11 cellular contexts compared by ENCODE assay signal in the genomic region with DNA sequence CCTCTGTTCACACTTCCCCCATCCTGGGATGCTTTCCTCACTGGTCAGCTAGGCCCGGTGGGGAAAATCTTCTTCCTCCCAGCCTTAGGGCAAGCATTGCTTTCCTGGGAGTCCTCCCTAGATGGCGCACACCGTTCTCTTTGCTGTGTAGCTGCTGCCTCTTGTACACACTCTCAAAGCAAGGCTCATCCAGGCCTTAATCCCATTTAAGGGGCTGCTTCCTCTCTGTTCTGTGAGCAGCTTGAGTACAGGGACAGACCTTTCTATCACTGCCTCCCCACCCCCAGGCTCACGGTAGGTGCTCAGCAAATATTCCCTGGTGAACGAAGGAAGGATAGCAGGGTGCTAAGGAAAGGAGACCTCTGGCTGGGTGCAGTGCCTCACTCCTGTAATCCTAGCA. TPM values are rescaled to one million over a fixed set of nuclear protein-coding genes. Genes with fewer than 3 reads are reported as not detected.
DNase-seq lines count a peak whose midpoint lies in the region; FAIRE-seq and TF ChIP-seq lines count a peak whose summit lies in the region.
"Had no signal": no experiment of that assay in that cellular context is flagged by ENCODE, and none has a peak within 500 bp of the region (broad histone marks: within the 10 kb centered on the region; RNA-seq: fewer than 3 reads in every experiment).

No MANE protein-coding gene starts in this region.

- FAIRE-seq in kidney (lab: Jason Lieb, UNC), result no peak

- H3K4me1 ChIP-seq in PC-9 (replicated peaks; ENCODE audit: insufficient read depth) (no peaks in the 10 kb centered on the region), kidney (ENCODE audit: control insufficient read depth in 1 of 2, insufficient read depth in 1 of 2, low read depth in 1 of 2, low read length in 2 of 2) (no peaks in the 10 kb centered on the region)
- H3K4me1 ChIP-seq: psoas muscle had no signal

- no peaks in the 10 kb centered on the region for H3K36me3 Mint-ChIP-seq in activated naive CD8-positive, alpha-beta T cell treated with anti-CD3 and anti-CD28 coated beads for 36 hours

- POLR2A ChIA-PET in BJ (lab: Charles Lee) (no interaction called here), PC-9 (lab: Charles Lee; ENCODE audit: unreplicated experiment) (interaction anchor here (0.6 kb wide), 1 partner anchor 31 kb away, joined by 3 read pairs; no protein-coding TSS in a partner anchor)

- no peaks in the 10 kb centered on the region for H3K79me2 ChIP-seq in PC-9 (ENCODE audit: low read depth)

- H3K36me3 ChIP-seq in BJ (ENCODE audit: control insufficient read depth, insufficient read depth, low read length) (no peaks in the 10 kb centered on the region), PC-9 (ENCODE audit: low read depth) (no peaks in the 10 kb centered on the region), kidney (ENCODE audit: control insufficient read depth in 1 of 2, insufficient read depth in 2 of 2, low read length in 2 of 2) (no peaks in the 10 kb centered on the region)

- no peaks in the 10 kb centered on the region for H3K27me3 Mint-ChIP-seq in activated naive CD8-positive, alpha-beta T cell treated with anti-CD3 and anti-CD28 coated beads for 36 hours
- H3K27me3 Mint-ChIP-seq: stimulated activated naive CD8-positive, alpha-beta T cell treated with anti-CD3 and anti-CD28 coated beads, Interleukin-15, Interleukin-2, amounts not matched to agents 100 ng/mL and 50 ng/mL, for 24 hours had no signal

- H3K27me3 ChIP-seq in BJ (ENCODE audit: control insufficient read depth, insufficient read depth, low read length) (no peaks in the 10 kb centered on the region), PC-9 (ENCODE audit: insufficient read depth, low read depth) (peaks cover 54% of the 10 kb centered on the region)

- H3K4me3 ChIP-seq in BJ (ENCODE audit: low read depth, low read length) (no peak overlapping the region), PC-9 (no peak overlapping the region), kidney (ENCODE audit: low read length in 2 of 2) (no peak overlapping the region)
- H3K4me3 ChIP-seq: psoas muscle had no signal

- no peaks in the 10 kb centered on the region for H3K9me2 ChIP-seq in PC-9 (ENCODE audit: insufficient read depth)

- H3K9me3 ChIP-seq in PC-9 (ENCODE audit: insufficient read depth, low read depth) (no peaks in the 10 kb centered on the region), kidney (ENCODE audit: control insufficient read depth in 1 of 2, low read length in 2 of 2) (no peaks in the 10 kb centered on the region)
- H3K9me3 ChIP-seq: psoas muscle had no signal

- no peak overlapping the region for H3K4me2 ChIP-seq in PC-9

- H3F3A ChIP-seq in PC-9 (ENCODE audit: insufficient read depth, low read depth), result no peaks in the 10 kb centered on the region

- DNase-seq in BJ (ENCODE audit: low read depth) (no peak), HT1080 (ENCODE audit: low read depth) (peak; percentile 24), SK-N-DZ (ENCODE audit: low spot score) (peak; percentile 78), iPS-NIHi11 (ENCODE audit: low spot score) (peak; percentile 77), PC-9 (no peak), kidney (no peak)
- no peak for DNase-seq in activated naive CD4-positive, alpha-beta T cell treated with anti-CD3 and anti-CD28 coated beads, Interleukin-2, amount 50 U/mL, for 16 hours
- DNase-seq in activated naive CD8-positive, alpha-beta T cell treated with anti-CD3 and anti-CD28 coated beads for 36 hours, result no peak
- DNase-seq: effector memory CD4-positive, alpha-beta T cell had no signal

- no peak overlapping the region for H3K9ac ChIP-seq in kidney (ENCODE audit: low read length in 2 of 2)

- H3K4me1 Mint-ChIP-seq in activated naive CD8-positive, alpha-beta T cell treated with anti-CD3 and anti-CD28 coated beads for 36 hours, result no peaks in the 10 kb centered on the region

- no peaks in the 10 kb centered on the region for H3K9me3 Mint-ChIP-seq in activated naive CD8-positive, alpha-beta T cell treated with anti-CD3 and anti-CD28 coated beads for 36 hours
- H3K9me3 Mint-ChIP-seq: stimulated activated naive CD8-positive, alpha-beta T cell treated with anti-CD3 and anti-CD28 coated beads, Interleukin-15, Interleukin-2, amounts not matched to agents 100 ng/mL and 50 ng/mL, for 24 hours had no signal

- peak; percentile 53 for TF ChIP-seq CTCF in BJ (IDR thresholded peaks at IDR 0.05; ENCODE audit: insufficient read depth, low read depth, low read length)
- no peak; the same call in 1 of the 2 replicates for TF ChIP-seq CTCF in PC-9 (conservative IDR thresholded peaks at IDR 0.05)
- no peak for TF ChIP-seq CTCF in kidney (IDR thresholded peaks at IDR 0.05; ENCODE audit: borderline replicate concordance, extremely low read depth, insufficient read depth)

- CTCF ChIA-PET in BJ (lab: Yijun Ruan, JAX) (interaction anchor here (0.8 to 2.0 kb wide), 4 partner anchors 9 to 192 kb away, joined by 3 to 6 read pairs (median 5); no protein-coding TSS in a partner anchor), PC-9 (lab: Charles Lee) (interaction anchor here (0.7 kb wide), 1 partner anchor 102 kb away, joined by 9 read pairs; no protein-coding TSS in a partner anchor)

- BruUV-seq in PC-9 (replicated peaks; lab: Mats Ljungman, UMichigan), result no TSS peak

- no peak overlapping the region for H2AFZ ChIP-seq in PC-9

- no peak overlapping the region for H3K27ac Mint-ChIP-seq in activated naive CD8-positive, alpha-beta T cell treated with anti-CD3 and anti-CD28 coated beads for 36 hours
- H3K27ac Mint-ChIP-seq: stimulated activated naive CD8-positive, alpha-beta T cell treated with anti-CD3 and anti-CD28 coated beads, Interleukin-15, Interleukin-2, amounts not matched to agents 100 ng/mL and 50 ng/mL, for 24 hours had no signal

- no peak overlapping the region for H3K4me3 Mint-ChIP-seq in activated naive CD8-positive, alpha-beta T cell treated with anti-CD3 and anti-CD28 coated beads for 36 hours
- H3K4me3 Mint-ChIP-seq: stimulated activated naive CD8-positive, alpha-beta T cell treated with anti-CD3 and anti-CD28 coated beads, Interleukin-15, Interleukin-2, amounts not matched to agents 100 ng/mL and 50 ng/mL, for 24 hours had no signal

- intact Hi-C loops in PC-9 (cut with micrococcal nuclease; ENCODE audit: unreplicated experiment), result no loop called here
- intact Hi-C loops in kidney (cut with DNase I), result no loop called here

- H4K20me1 ChIP-seq in PC-9 (ENCODE audit: insufficient read depth), result no peaks in the 10 kb centered on the region

- H3K27ac ChIP-seq in PC-9 (no peak overlapping the region), kidney (ENCODE audit: low read depth in 2 of 2, low read length in 2 of 2) (no peak overlapping the region)
- H3K27ac ChIP-seq: psoas muscle had no signal

RNA-seq across cellular contexts. Expression of gene SLC7A10, which starts 11.0 kb away (rescaled TPM):
- polyA plus RNA-seq in BJ (2011; rRNA removed) (not detected in 2 replicates), kidney (ENCODE audit: insufficient read depth, low read depth, low replicate concordance) (0.41 TPM)
- polyA minus RNA-seq in BJ (2011; rRNA and poly(A)+ RNA removed), result not detected in 2 replicates
- not detected in 2 replicates for total RNA-seq in HT1080 (2014; rRNA removed; shearing (Covaris generic))
- 0.14 TPM in 1 of 2 replicates, not detected in the other for polyA plus RNA-seq in HT1080 (2015; cell fraction: cytosol; rRNA removed)
- not detected in 2 replicates for polyA plus RNA-seq in HT1080 (2015; cell fraction: nucleus; rRNA removed)
- not detected in 2 replicates for polyA plus RNA-seq in SK-N-DZ (2014; cell fraction: cytosol; rRNA removed)
- 0.52 TPM in 1 of 2 replicates, not detected in the other for polyA plus RNA-seq in SK-N-DZ (2014; cell fraction: nucleus; rRNA removed)
- not detected for total RNA-seq in activated naive CD8-positive, alpha-beta T cell treated with anti-CD3 and anti-CD28 coated beads for 36 hours
- total RNA-seq in PC-9 (2021) (not detected in 2 replicates), kidney (not detected)

RNA-seq across cellular contexts. Expression of gene LRP3, which starts 20.5 kb away (rescaled TPM):
- polyA plus RNA-seq in BJ (2011; rRNA removed) (11.5 and 16.1 TPM in 2 replicates), kidney (ENCODE audit: insufficient read depth, low read depth, low replicate concordance) (13.9 TPM)
- polyA minus RNA-seq in BJ (2011; rRNA and poly(A)+ RNA removed), result 6.9 and 9.5 TPM in 2 replicates
- 20.1 and 25.4 TPM in 2 replicates for total RNA-seq in HT1080 (2014; rRNA removed; shearing (Covaris generic))
- polyA plus RNA-seq in HT1080 (2015; cell fraction: cytosol; rRNA removed), result 3.7 and 5.1 TPM in 2 replicates
- 1.5 and 2.4 TPM in 2 replicates for polyA plus RNA-seq in HT1080 (2015; cell fraction: nucleus; rRNA removed)
- 80.6 and 90.7 TPM in 2 replicates for polyA plus RNA-seq in SK-N-DZ (2014; cell fraction: cytosol; rRNA removed)
- 105 and 139 TPM in 2 replicates for polyA plus RNA-seq in SK-N-DZ (2014; cell fraction: nucleus; rRNA removed)
- total RNA-seq in activated naive CD8-positive, alpha-beta T cell treated with anti-CD3 and anti-CD28 coated beads for 36 hours, result under 1 TPM; 0.44 to 0.91 TPM
- total RNA-seq in PC-9 (2021) (2.3 and 3.0 TPM in 2 replicates), kidney (23.8 TPM)

Comparison
In these comparisons a context has a peak if more than half of its experiments do, and no peak if none do; other contexts are left out.
1. DNase-seq: peak in HT1080 (single experiment), SK-N-DZ (single experiment) and iPS-NIHi11 (single experiment); none in BJ (single experiment), activated naive CD4-positive, alpha-beta T cell treated with anti-CD3 and anti-CD28 coated beads, Interleukin-2, amount 50 U/mL, for 16 hours (single experiment), activated naive CD8-positive, alpha-beta T cell treated with anti-CD3 and anti-CD28 coated beads for 36 hours (single experiment), PC-9 (0 of 2) and kidney (single experiment).